Comparison of ENCODE assay signal across 1 cellular context in genomic region chr5:149677721-149678120, GRCh38.
TF ChIP-seq lines count a peak whose summit lies in the region.

No MANE protein-coding gene starts in this region.

TF ChIP-seq in GM12878, 131 proteins besides CTCF, POLR2A, EP300 and RAD21:
- TF ChIP-seq, protein P1, sequence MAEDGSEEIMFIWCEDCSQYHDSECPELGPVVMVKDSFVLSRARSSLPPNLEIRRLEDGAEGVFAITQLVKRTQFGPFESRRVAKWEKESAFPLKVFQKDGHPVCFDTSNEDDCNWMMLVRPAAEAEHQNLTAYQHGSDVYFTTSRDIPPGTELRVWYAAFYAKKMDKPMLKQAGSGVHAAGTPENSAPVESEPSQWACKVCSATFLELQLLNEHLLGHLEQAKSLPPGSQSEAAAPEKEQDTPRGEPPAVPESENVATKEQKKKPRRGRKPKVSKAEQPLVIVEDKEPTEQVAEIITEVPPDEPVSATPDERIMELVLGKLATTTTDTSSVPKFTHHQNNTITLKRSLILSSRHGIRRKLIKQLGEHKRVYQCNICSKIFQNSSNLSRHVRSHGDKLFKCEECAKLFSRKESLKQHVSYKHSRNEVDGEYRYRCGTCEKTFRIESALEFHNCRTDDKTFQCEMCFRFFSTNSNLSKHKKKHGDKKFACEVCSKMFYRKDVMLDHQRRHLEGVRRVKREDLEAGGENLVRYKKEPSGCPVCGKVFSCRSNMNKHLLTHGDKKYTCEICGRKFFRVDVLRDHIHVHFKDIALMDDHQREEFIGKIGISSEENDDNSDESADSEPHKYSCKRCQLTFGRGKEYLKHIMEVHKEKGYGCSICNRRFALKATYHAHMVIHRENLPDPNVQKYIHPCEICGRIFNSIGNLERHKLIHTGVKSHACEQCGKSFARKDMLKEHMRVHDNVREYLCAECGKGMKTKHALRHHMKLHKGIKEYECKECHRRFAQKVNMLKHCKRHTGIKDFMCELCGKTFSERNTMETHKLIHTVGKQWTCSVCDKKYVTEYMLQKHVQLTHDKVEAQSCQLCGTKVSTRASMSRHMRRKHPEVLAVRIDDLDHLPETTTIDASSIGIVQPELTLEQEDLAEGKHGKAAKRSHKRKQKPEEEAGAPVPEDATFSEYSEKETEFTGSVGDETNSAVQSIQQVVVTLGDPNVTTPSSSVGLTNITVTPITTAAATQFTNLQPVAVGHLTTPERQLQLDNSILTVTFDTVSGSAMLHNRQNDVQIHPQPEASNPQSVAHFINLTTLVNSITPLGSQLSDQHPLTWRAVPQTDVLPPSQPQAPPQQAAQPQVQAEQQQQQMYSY (CRISPR knock-in tag; IDR thresholded peaks at IDR 0.05) = no peak
- TF ChIP-seq NFIC (IDR thresholded peaks at IDR 0.05; ENCODE audit: low read depth, low read length) = no peak
- no peak for TF ChIP-seq JUND (IDR thresholded peaks at IDR 0.05; ENCODE audit: low read depth, low read length)
- no peak for TF ChIP-seq WRNIP1 (IDR thresholded peaks at IDR 0.05; ENCODE audit: borderline replicate concordance, low read depth, low read length)
- no peak for TF ChIP-seq SMAD5 (IDR thresholded peaks at IDR 0.05; ENCODE audit: low read depth)
- TF ChIP-seq ZNF207 (IDR thresholded peaks at IDR 0.05; ENCODE audit: borderline replicate concordance) = no peak
- TF ChIP-seq, protein P2, sequence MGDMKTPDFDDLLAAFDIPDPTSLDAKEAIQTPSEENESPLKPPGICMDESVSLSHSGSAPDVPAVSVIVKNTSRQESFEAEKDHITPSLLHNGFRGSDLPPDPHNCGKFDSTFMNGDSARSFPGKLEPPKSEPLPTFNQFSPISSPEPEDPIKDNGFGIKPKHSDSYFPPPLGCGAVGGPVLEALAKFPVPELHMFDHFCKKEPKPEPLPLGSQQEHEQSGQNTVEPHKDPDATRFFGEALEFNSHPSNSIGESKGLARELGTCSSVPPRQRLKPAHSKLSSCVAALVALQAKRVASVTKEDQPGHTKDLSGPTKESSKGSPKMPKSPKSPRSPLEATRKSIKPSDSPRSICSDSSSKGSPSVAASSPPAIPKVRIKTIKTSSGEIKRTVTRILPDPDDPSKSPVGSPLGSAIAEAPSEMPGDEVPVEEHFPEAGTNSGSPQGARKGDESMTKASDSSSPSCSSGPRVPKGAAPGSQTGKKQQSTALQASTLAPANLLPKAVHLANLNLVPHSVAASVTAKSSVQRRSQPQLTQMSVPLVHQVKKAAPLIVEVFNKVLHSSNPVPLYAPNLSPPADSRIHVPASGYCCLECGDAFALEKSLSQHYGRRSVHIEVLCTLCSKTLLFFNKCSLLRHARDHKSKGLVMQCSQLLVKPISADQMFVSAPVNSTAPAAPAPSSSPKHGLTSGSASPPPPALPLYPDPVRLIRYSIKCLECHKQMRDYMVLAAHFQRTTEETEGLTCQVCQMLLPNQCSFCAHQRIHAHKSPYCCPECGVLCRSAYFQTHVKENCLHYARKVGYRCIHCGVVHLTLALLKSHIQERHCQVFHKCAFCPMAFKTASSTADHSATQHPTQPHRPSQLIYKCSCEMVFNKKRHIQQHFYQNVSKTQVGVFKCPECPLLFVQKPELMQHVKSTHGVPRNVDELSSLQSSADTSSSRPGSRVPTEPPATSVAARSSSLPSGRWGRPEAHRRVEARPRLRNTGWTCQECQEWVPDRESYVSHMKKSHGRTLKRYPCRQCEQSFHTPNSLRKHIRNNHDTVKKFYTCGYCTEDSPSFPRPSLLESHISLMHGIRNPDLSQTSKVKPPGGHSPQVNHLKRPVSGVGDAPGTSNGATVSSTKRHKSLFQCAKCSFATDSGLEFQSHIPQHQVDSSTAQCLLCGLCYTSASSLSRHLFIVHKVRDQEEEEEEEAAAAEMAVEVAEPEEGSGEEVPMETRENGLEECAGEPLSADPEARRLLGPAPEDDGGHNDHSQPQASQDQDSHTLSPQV (IDR thresholded peaks at IDR 0.05) = no peak
- TF ChIP-seq ZNF687 (IDR thresholded peaks at IDR 0.05) = no peak
- no peak for TF ChIP-seq BACH1 (IDR thresholded peaks at IDR 0.05; ENCODE audit: borderline replicate concordance)
- no peak for TF ChIP-seq CREM (IDR thresholded peaks at IDR 0.05; ENCODE audit: low read depth)
- no peak for TF ChIP-seq IRF4 (IDR thresholded peaks at IDR 0.05; ENCODE audit: low read depth, low read length)
- TF ChIP-seq ZNF217 (IDR thresholded peaks at IDR 0.05) = no peak
- TF ChIP-seq ATF7 (IDR thresholded peaks at IDR 0.05; ENCODE audit: low read depth) = no peak
- TF ChIP-seq CBX3 (IDR thresholded peaks at IDR 0.05; ENCODE audit: borderline replicate concordance, low read depth) = no peak
- TF ChIP-seq ZNF622 (IDR thresholded peaks at IDR 0.05) = no peak
